ENCODE assay signal across 1 cellular context in the genomic region with DNA sequence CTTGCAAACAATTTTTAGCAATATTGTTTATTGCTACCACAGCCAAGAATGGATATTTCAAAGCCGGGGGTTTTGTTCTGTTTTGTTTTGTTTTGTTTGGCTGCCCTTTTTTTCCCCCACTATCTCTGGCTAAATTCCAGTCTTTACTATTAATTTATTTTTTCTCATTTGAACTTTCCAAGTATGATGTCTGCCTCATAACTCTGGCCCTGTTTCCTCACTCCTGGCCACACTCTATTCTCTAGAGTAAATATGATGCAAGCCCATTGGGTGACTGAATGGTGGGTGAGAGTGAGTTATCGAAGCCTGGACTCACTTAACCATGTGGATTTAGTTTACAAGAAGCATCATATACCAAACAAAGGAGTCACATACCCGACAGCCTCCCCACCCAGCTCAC.
TF ChIP-seq lines count a peak whose summit lies in the region.

No MANE protein-coding gene starts in this region.

TF ChIP-seq in H1, 55 proteins besides CTCF, POLR2A, EP300 and RAD21 (continued from another document):
- TF ChIP-seq SP2 (IDR thresholded peaks at IDR 0.05; ENCODE audit: low read length) = no peak
- TF ChIP-seq, protein P1, sequence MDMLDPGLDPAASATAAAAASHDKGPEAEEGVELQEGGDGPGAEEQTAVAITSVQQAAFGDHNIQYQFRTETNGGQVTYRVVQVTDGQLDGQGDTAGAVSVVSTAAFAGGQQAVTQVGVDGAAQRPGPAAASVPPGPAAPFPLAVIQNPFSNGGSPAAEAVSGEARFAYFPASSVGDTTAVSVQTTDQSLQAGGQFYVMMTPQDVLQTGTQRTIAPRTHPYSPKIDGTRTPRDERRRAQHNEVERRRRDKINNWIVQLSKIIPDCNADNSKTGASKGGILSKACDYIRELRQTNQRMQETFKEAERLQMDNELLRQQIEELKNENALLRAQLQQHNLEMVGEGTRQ (IDR thresholded peaks at IDR 0.05; ENCODE audit: low read length) = no peak
- TF ChIP-seq SP4 (IDR thresholded peaks at IDR 0.05; ENCODE audit: low read length) = no peak
- TF ChIP-seq TCF12 (IDR thresholded peaks at IDR 0.05; ENCODE audit: low read depth, low read length) = no peak
- no peak for TF ChIP-seq CHD2 (IDR thresholded peaks at IDR 0.05; ENCODE audit: low read length)
- TF ChIP-seq CBX5 (IDR thresholded peaks at IDR 0.05; ENCODE audit: low read depth, low read length) = no peak
- TF ChIP-seq SP1 (IDR thresholded peaks at IDR 0.05; ENCODE audit: low read depth, low read length) = no peak
- no peak for TF ChIP-seq POU5F1 (IDR thresholded peaks at IDR 0.05; ENCODE audit: low read depth, low read length)
- TF ChIP-seq HDAC2 (IDR thresholded peaks at IDR 0.05; ENCODE audit: borderline replicate concordance in 1 of 2, low read depth in 2 of 2, low read length in 2 of 2) = no peak
- TF ChIP-seq JUN (IDR thresholded peaks at IDR 0.05; ENCODE audit: low read depth, low read length) = no peak
- TF ChIP-seq, protein P2, sequence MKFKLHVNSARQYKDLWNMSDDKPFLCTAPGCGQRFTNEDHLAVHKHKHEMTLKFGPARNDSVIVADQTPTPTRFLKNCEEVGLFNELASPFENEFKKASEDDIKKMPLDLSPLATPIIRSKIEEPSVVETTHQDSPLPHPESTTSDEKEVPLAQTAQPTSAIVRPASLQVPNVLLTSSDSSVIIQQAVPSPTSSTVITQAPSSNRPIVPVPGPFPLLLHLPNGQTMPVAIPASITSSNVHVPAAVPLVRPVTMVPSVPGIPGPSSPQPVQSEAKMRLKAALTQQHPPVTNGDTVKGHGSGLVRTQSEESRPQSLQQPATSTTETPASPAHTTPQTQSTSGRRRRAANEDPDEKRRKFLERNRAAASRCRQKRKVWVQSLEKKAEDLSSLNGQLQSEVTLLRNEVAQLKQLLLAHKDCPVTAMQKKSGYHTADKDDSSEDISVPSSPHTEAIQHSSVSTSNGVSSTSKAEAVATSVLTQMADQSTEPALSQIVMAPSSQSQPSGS (IDR thresholded peaks at IDR 0.05; ENCODE audit: low read length) = no peak
- TF ChIP-seq, protein P3, sequence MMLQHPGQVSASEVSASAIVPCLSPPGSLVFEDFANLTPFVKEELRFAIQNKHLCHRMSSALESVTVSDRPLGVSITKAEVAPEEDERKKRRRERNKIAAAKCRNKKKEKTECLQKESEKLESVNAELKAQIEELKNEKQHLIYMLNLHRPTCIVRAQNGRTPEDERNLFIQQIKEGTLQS (IDR thresholded peaks at IDR 0.05; ENCODE audit: insufficient read depth, low read depth, low read length) = no peak
- no peak for TF ChIP-seq RBBP5 (IDR thresholded peaks at IDR 0.05; ENCODE audit: borderline replicate concordance, low read depth, low read length)
